8 cellular contexts compared by ENCODE assay signal in genomic region chr19:18848860-18849661, GRCh38.
A peak's percentile ranks its signal among the peaks of the same experiment; 100 is the strongest.
DNase-seq lines count a peak whose midpoint lies in the region.

No MANE protein-coding gene starts in this region.

- DNase-seq in EL (peak; percentile 65), fibroblast of gingiva (ENCODE audit: low read depth) (peak; percentile 83), nucleus accumbens (lab: John Stamatoyannopoulos, UW) (peak in 38 of 56 donors; percentile 12 to 75 (median 40)), activated gamma-delta T cell (lab: John Stamatoyannopoulos, UW) (no peak), NCI-H446 (lab: John Stamatoyannopoulos, UW) (no peak), HPDE6-E6E7 (ENCODE audit: extremely low spot score) (no peak), NCI-H524 treated with DMSO at 0.1 percent for 48 hours (lab: John Stamatoyannopoulos, UW) (no peak)
- peak; percentile 70 for DNase-seq in T-helper 2 cell treated with Interferon-gamma antibody and Interleukin-4, amounts not matched to agents 5 μg/mL and 100 μg/mL, for 36 hours (ENCODE audit: low spot score)

- no peaks in the 10 kb centered on the region for H3K27me3 Mint-ChIP-seq in T-helper 2 cell treated with Interferon-gamma antibody and Interleukin-4, amounts not matched to agents 5 μg/mL and 100 μg/mL, for 36 hours (ENCODE audit: low read depth)

- H3K36me3 Mint-ChIP-seq in T-helper 2 cell treated with Interferon-gamma antibody and Interleukin-4, amounts not matched to agents 5 μg/mL and 100 μg/mL, for 36 hours (ENCODE audit: low read depth), result peaks cover 44% of the 10 kb centered on the region

- H3K4me3 Mint-ChIP-seq in T-helper 2 cell treated with Interferon-gamma antibody and Interleukin-4, amounts not matched to agents 5 μg/mL and 100 μg/mL, for 36 hours, result peak overlapping the region; percentile 48

- peak overlapping the region; percentile 65 for H3K27ac Mint-ChIP-seq in T-helper 2 cell treated with Interferon-gamma antibody and Interleukin-4, amounts not matched to agents 5 μg/mL and 100 μg/mL, for 36 hours

- H3K9me3 Mint-ChIP-seq in T-helper 2 cell treated with Interferon-gamma antibody and Interleukin-4, amounts not matched to agents 5 μg/mL and 100 μg/mL, for 36 hours, result no peaks in the 10 kb centered on the region

- peaks cover 38% of the 10 kb centered on the region for H3K4me1 Mint-ChIP-seq in T-helper 2 cell treated with Interferon-gamma antibody and Interleukin-4, amounts not matched to agents 5 μg/mL and 100 μg/mL, for 36 hours (ENCODE audit: low read depth)

Comparison
In these comparisons a context has a peak if more than half of its experiments do, and no peak if none do; other contexts are left out.
1. DNase-seq: peak in EL (single experiment), T-helper 2 cell treated with Interferon-gamma antibody and Interleukin-4, amounts not matched to agents 5 μg/mL and 100 μg/mL, for 36 hours (single experiment), fibroblast of gingiva (single experiment) and nucleus accumbens (38 of 56); none in activated gamma-delta T cell (single experiment), NCI-H446 (0 of 2), HPDE6-E6E7 (single experiment) and NCI-H524 treated with DMSO at 0.1 percent for 48 hours (single experiment).